ENCODE assay signal across 11 cellular contexts in genomic region chr7:65731129-65731528, GRCh38.
DNase-seq lines count a peak whose midpoint lies in the region; ATAC-seq and TF ChIP-seq lines count a peak whose summit lies in the region.
"Had no signal": no experiment of that assay in that cellular context is flagged by ENCODE, and none has a peak within 500 bp of the region (broad histone marks: within the 10 kb centered on the region; RNA-seq: fewer than 3 reads in every experiment).

No MANE protein-coding gene starts in this region.

- no peak for DNase-seq in activated T-cell treated with anti-CD3 and anti-CD28 coated beads, Interleukin-2, amount 50 U/mL, for 72 hours
- DNase-seq in activated T-cell treated with anti-CD3 and anti-CD28 coated beads, Interleukin-2, amount 50 U/mL, for 1 hour, result no peak
- DNase-seq in brain microvascular endothelial cell (no peak), mesenchymal stem cell (no peak), thoracic aorta (ENCODE audit: low spot score) (no peak), NCI-H526 (lab: John Stamatoyannopoulos, UW) (no peak), GM23248 (no peak)
- DNase-seq in activated effector memory CD4-positive, alpha-beta T cell treated with Interleukin-2 at 50 U/mL for 16 hours, result no peak
- DNase-seq: hippocampal formation, ovary had no signal

- H3K27ac ChIP-seq in brain microvascular endothelial cell, result no peak overlapping the region
- H3K27ac ChIP-seq in mesenchymal stem cell (ENCODE audit: low read length, poor library complexity, severe bottlenecking), result no peak overlapping the region
- H3K27ac ChIP-seq in thoracic aorta, result no peak overlapping the region
- no peak overlapping the region for H3K27ac ChIP-seq in GM23248
- H3K27ac ChIP-seq: coronary artery, ovary had no signal

- no peak overlapping the region for H3K18ac ChIP-seq in mesenchymal stem cell (ENCODE audit: low read depth in 1 of 2, low read length in 2 of 2)

- ATAC-seq in activated T-cell treated with anti-CD3 and anti-CD28 coated beads, Interleukin-2, amount 50 U/mL, for 72 hours (replicated peaks in 1 of 2), result no peak
- ATAC-seq in thoracic aorta (ENCODE audit: insufficient number of reproducible peaks, low FRiP score, low read depth), result no peak

- H3K9me3 ChIP-seq in mesenchymal stem cell (ENCODE audit: control insufficient read depth, low read length), result no peaks in the 10 kb centered on the region
- H3K9me3 ChIP-seq in thoracic aorta, result no peaks in the 10 kb centered on the region
- H3K9me3 ChIP-seq in GM23248 (ENCODE audit: low read depth), result no peaks in the 10 kb centered on the region
- H3K9me3 ChIP-seq: ovary had no signal

- no peak overlapping the region for H2BK120ac ChIP-seq in mesenchymal stem cell (ENCODE audit: low read depth, low read length)

- H3K36me3 ChIP-seq in brain microvascular endothelial cell (replicated peaks) (no peaks in the 10 kb centered on the region), mesenchymal stem cell (ENCODE audit: control insufficient read depth in 1 of 2, insufficient read depth in 2 of 2, low read depth in 1 of 2, low read length in 2 of 2) (peaks cover 5 to 6% of the 10 kb centered on the region in 2 experiments), thoracic aorta (peaks cover 8% of the 10 kb centered on the region), GM23248 (ENCODE audit: low read depth) (no peaks in the 10 kb centered on the region)
- H3K36me3 ChIP-seq: ovary had no signal

- H3K4me1 ChIP-seq in mesenchymal stem cell (ENCODE audit: control insufficient read depth, insufficient read depth, low read depth, low read length), result peaks cover 5% of the 10 kb centered on the region
- H3K4me1 ChIP-seq in thoracic aorta (ENCODE audit: control insufficient read depth in 1 of 2, low read depth in 2 of 2), result no peaks in the 10 kb centered on the region
- no peaks in the 10 kb centered on the region for H3K4me1 ChIP-seq in GM23248 (ENCODE audit: insufficient read depth)

- H2AFZ ChIP-seq in mesenchymal stem cell (ENCODE audit: low read depth, low read length) (no peak overlapping the region), GM23248 (no peak overlapping the region)

- no peaks in the 10 kb centered on the region for H3K9me2 ChIP-seq in GM23248 (ENCODE audit: insufficient read depth)

- H3K27me3 Mint-ChIP-seq in activated T-cell treated with anti-CD3 and anti-CD28 coated beads, Interleukin-2, amount 50 U/mL, for 72 hours (ENCODE audit: low read depth), result no peaks in the 10 kb centered on the region

- H3K4ac ChIP-seq in mesenchymal stem cell (ENCODE audit: low read depth in 1 of 2, low read length in 2 of 2), result no peak overlapping the region

- H3K9ac ChIP-seq in mesenchymal stem cell (ENCODE audit: low read length) (peak overlapping the region; percentile 9), GM23248 (no peak overlapping the region)

- peak overlapping the region; percentile 40 for H3K4me3 ChIP-seq in brain microvascular endothelial cell (ENCODE audit: low read depth, low read length)
- H3K4me3 ChIP-seq in mesenchymal stem cell (ENCODE audit: insufficient read depth in 1 of 2, low read depth in 1 of 2, low read length in 2 of 2), result peak overlapping the region in 1 of 2 experiments; percentile 59
- H3K4me3 ChIP-seq in thoracic aorta, result peak overlapping the region; percentile 11
- no peak overlapping the region for H3K4me3 ChIP-seq in GM23248
- H3K4me3 ChIP-seq: coronary artery had no signal

- no peak overlapping the region for H3K27ac Mint-ChIP-seq in activated T-cell treated with anti-CD3 and anti-CD28 coated beads, Interleukin-2, amount 50 U/mL, for 72 hours

- H3K79me1 ChIP-seq in mesenchymal stem cell (replicated peaks; ENCODE audit: low read length, poor library complexity, severe bottlenecking), result peaks cover 4% of the 10 kb centered on the region

- no peaks in the 10 kb centered on the region for H3K9me3 Mint-ChIP-seq in activated T-cell treated with anti-CD3 and anti-CD28 coated beads, Interleukin-2, amount 50 U/mL, for 72 hours

- no peak overlapping the region for H4K91ac ChIP-seq in mesenchymal stem cell (ENCODE audit: low read length)

- no peak overlapping the region for H2BK12ac ChIP-seq in mesenchymal stem cell (ENCODE audit: low read length in 2 of 2)

- H4K8ac ChIP-seq in mesenchymal stem cell (ENCODE audit: low read length), result peak overlapping the region; percentile 84

- no peak overlapping the region for H2BK15ac ChIP-seq in mesenchymal stem cell (ENCODE audit: low read depth, poor library complexity, severe bottlenecking)

- TF ChIP-seq CTCF in brain microvascular endothelial cell (IDR thresholded peaks at IDR 0.05; ENCODE audit: low read depth, low read length, missing control alignments) (no peak), thoracic aorta (IDR thresholded peaks at IDR 0.05) (no peak)

- peak overlapping the region; percentile 71 for H3K4me2 ChIP-seq in mesenchymal stem cell (ENCODE audit: low read length, poor library complexity, severe bottlenecking)
- H3K4me2 ChIP-seq in GM23248 (ENCODE audit: unreplicated experiment), result no peak overlapping the region

- no peak overlapping the region for H3K14ac ChIP-seq in mesenchymal stem cell (ENCODE audit: low read length in 2 of 2)

- H3K27me3 ChIP-seq in brain microvascular endothelial cell (replicated peaks) (no peaks in the 10 kb centered on the region), mesenchymal stem cell (ENCODE audit: control insufficient read depth in 1 of 2, insufficient read depth in 1 of 2, low read length in 2 of 2) (no peaks in the 10 kb centered on the region), thoracic aorta (replicated peaks; ENCODE audit: insufficient read depth) (no peaks in the 10 kb centered on the region), GM23248 (replicated peaks; ENCODE audit: insufficient read depth) (no peaks in the 10 kb centered on the region)
- H3K27me3 ChIP-seq: ovary had no signal

- H3K4me1 Mint-ChIP-seq in activated T-cell treated with anti-CD3 and anti-CD28 coated beads, Interleukin-2, amount 50 U/mL, for 72 hours (ENCODE audit: low read depth), result peaks cover 5% of the 10 kb centered on the region

- H3K36me3 Mint-ChIP-seq in activated T-cell treated with anti-CD3 and anti-CD28 coated beads, Interleukin-2, amount 50 U/mL, for 72 hours (ENCODE audit: insufficient read depth in 2 of 2), result no peaks in the 10 kb centered on the region

- no peak overlapping the region for H3K23ac ChIP-seq in mesenchymal stem cell (ENCODE audit: low read length in 2 of 2)

- peak overlapping the region; percentile 54 to 60 for H3K4me3 Mint-ChIP-seq in activated T-cell treated with anti-CD3 and anti-CD28 coated beads, Interleukin-2, amount 50 U/mL, for 72 hours

- no peaks in the 10 kb centered on the region for H3F3A ChIP-seq in GM23248 (ENCODE audit: insufficient read depth)

- H2AK5ac ChIP-seq in mesenchymal stem cell (ENCODE audit: low read length, severe bottlenecking), result no peak overlapping the region

- H3K79me2 ChIP-seq in GM23248 (ENCODE audit: insufficient read depth), result no peaks in the 10 kb centered on the region

- no peaks in the 10 kb centered on the region for H4K20me1 ChIP-seq in GM23248 (ENCODE audit: insufficient read depth)

- no peak overlapping the region for H2BK5ac ChIP-seq in mesenchymal stem cell (ENCODE audit: low read depth, low read length, poor library complexity, severe bottlenecking)

- 63% methylated on average over 6 of the region's 7 CpGs for WGBS in mesenchymal stem cell
- WGBS in GM23248 (ENCODE audit: low coverage in 1 of 2, low lambda C conversion rate in 2 of 2, missing lambda C conversion rate in 2 of 2), 2 experiments, result 80% methylated on average over 7 of the region's 7 CpGs

- in situ Hi-C loops in brain microvascular endothelial cell (cut with HindIII; ENCODE audit: low pct_ligation_motif_present, low sequenced_read_pairs), result no loop called here
- in situ Hi-C loops in GM23248 (cut with MboI), result loop anchor here (25.0 kb wide), 1 partner anchor 281 kb away; no protein-coding TSS in a partner anchor
